ENCODE assay signal across 26 cellular contexts in the genomic region with DNA sequence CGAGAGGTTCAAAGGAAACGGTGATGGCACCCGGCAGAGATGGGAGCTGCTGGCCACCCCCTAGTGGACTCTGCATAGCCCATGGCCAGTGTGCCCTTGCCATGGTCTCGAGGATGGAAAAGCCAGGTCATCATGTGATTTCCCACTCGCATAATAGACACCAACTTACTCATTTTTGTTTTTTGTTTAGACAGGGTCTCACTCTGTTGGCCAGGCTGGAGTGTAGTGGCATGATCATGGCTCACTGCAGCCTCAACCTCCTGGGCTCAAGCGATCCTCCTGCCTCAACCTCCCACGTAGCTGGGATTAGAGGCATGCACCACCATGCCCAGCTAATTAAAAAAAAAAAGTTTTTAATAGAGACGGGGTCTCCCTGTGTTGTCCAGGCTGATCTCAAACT. TPM values are rescaled to one million over a fixed set of nuclear protein-coding genes. Genes with fewer than 3 reads are reported as not detected.
DNase-seq lines count a peak whose midpoint lies in the region; ATAC-seq, FAIRE-seq and TF ChIP-seq lines count a peak whose summit lies in the region.
"Had no signal": no experiment of that assay in that cellular context is flagged by ENCODE, and none has a peak within 500 bp of the region (broad histone marks: within the 10 kb centered on the region; RNA-seq: fewer than 3 reads in every experiment).

No MANE protein-coding gene starts in this region.

- H3K27ac Mint-ChIP-seq in WTC11: no peak overlapping the region
- H3K27ac Mint-ChIP-seq: HFFc6, IgD-negative memory B cell had no signal

- DNase-seq in WTC11 (ENCODE audit: low spot score): no peak
- DNase-seq in tibial nerve (ENCODE audit: low spot score in 2 of 2): no peak
- no peak for DNase-seq in foreskin keratinocyte
- no peak for DNase-seq in SW 1271 (lab: John Stamatoyannopoulos, UW)
- no peak for DNase-seq in kidney
- DNase-seq: Calu3, H7, HFFc6, Karpas-422, NCI-H1092 treated with DMSO at 0.1 percent for 48 hours, NCI-H1436, NCI-H187 treated with DMSO at 0.1 percent for 48 hours, NCI-H2171 treated with DMSO at 0.1 percent for 48 hours, NCI-H345, NCI-H524 treated with DMSO at 0.1 percent for 48 hours, NCI-H774, Right ventricle myocardium superior, RPMI8226, T-helper 1 cell had no signal

- H3K36me3 ChIP-seq in HEK293 (ENCODE audit: control insufficient read depth in 2 of 2, insufficient read depth in 1 of 2, low read length in 2 of 2) (no peaks in the 10 kb centered on the region), rectal smooth muscle tissue (ENCODE audit: control insufficient read depth, insufficient read depth, low read length) (no peaks in the 10 kb centered on the region), tibial nerve (peaks cover 0 to 6% (median 0%) of the 10 kb centered on the region in 3 donors), kidney (ENCODE audit: control insufficient read depth in 1 of 2, insufficient read depth in 2 of 2, low read length in 2 of 2) (no peaks in the 10 kb centered on the region)

- ATAC-seq in WTC11: no peak
- ATAC-seq in foreskin keratinocyte: no peak

- 0 out of 2 replicates have a peak, but pooled peaks cover 3% of the 10 kb centered on the region for H3K9me3 Mint-ChIP-seq in WTC11
- H3K9me3 Mint-ChIP-seq: HFFc6 had no signal

- no peaks in the 10 kb centered on the region for H3K4me1 ChIP-seq in HEK293 (ENCODE audit: control insufficient read depth, insufficient read depth, low read length)
- peaks cover 24% of the 10 kb centered on the region for H3K4me1 ChIP-seq in rectal smooth muscle tissue (ENCODE audit: control insufficient read depth, insufficient read depth, low read length)
- peaks cover 0 to 25% (median 10%) of the 10 kb centered on the region in 4 donors for H3K4me1 ChIP-seq in tibial nerve
- H3K4me1 ChIP-seq in foreskin keratinocyte: no peaks in the 10 kb centered on the region
- peaks cover 17 to 32% of the 10 kb centered on the region in 2 donors for H3K4me1 ChIP-seq in kidney (ENCODE audit: control insufficient read depth in 1 of 2, insufficient read depth in 1 of 2, low read depth in 1 of 2, low read length in 2 of 2)
- H3K4me1 ChIP-seq: SJSA1 had no signal

- H3K36me3 Mint-ChIP-seq in WTC11: peaks cover 10% of the 10 kb centered on the region
- H3K36me3 Mint-ChIP-seq: IgD-negative memory B cell had no signal

- FAIRE-seq in kidney (lab: Jason Lieb, UNC): no peak
- FAIRE-seq: GM12892, GM19239 had no signal

- no peaks in the 10 kb centered on the region for H3K9me3 ChIP-seq in HEK293 (ENCODE audit: control insufficient read depth, insufficient read depth, low read depth, low read length)
- H3K9me3 ChIP-seq in tibial nerve: no peaks in the 10 kb centered on the region
- no peaks in the 10 kb centered on the region for H3K9me3 ChIP-seq in kidney (ENCODE audit: control insufficient read depth in 1 of 2, low read length in 2 of 2)
- H3K9me3 ChIP-seq: SJSA1 had no signal

- CTCF ChIA-PET in HEK293 (lab: Yijun Ruan, JAX) (interaction anchor here (0.8 kb wide), 1 partner anchor 22 kb away, joined by 4 read pairs; no protein-coding TSS in a partner anchor), WTC11 (lab: Charles Lee) (interaction anchor here (0.6 to 5.0 kb wide), 3 partner anchors 22 to 281 kb away, joined by 3 to 31 read pairs (median 3); no protein-coding TSS in a partner anchor)

- POLR2A ChIA-PET in HEK293 (lab: Yijun Ruan, JAX): no interaction called here
- POLR2A ChIA-PET in WTC11 (lab: Charles Lee): interaction anchor here (0.9 kb wide), 1 partner anchor 166 kb away, joined by 3 read pairs; no protein-coding TSS in a partner anchor

- no peak for TF ChIP-seq EP300 in tibial nerve (IDR thresholded peaks at IDR 0.05)

- peaks cover 51% of the 10 kb centered on the region for H3K4me1 Mint-ChIP-seq in WTC11
- H3K4me1 Mint-ChIP-seq: IgD-negative memory B cell had no signal

- H3K27ac ChIP-seq in HEK293 (ENCODE audit: extremely low read depth, low read depth, low read length) (no peak overlapping the region), rectal smooth muscle tissue (ENCODE audit: low read depth, low read length) (peak overlapping the region; percentile 70), tibial nerve (no peak overlapping the region), foreskin keratinocyte (no peak overlapping the region), kidney (ENCODE audit: low read depth in 2 of 2, low read length in 2 of 2) (no peak overlapping the region)
- H3K27ac ChIP-seq: SJSA1 had no signal

- intact Hi-C loops in kidney (cut with DNase I): no loop called here

- no peaks in the 10 kb centered on the region for H3K27me3 Mint-ChIP-seq in WTC11 (ENCODE audit: low read depth)

- TF ChIP-seq CTCF in HEK293 (tag by site-specific recombination; IDR thresholded peaks at IDR 0.05) (no peak), WTC11 (IDR thresholded peaks at IDR 0.05) (no peak), tibial nerve (IDR thresholded peaks at IDR 0.05) (no peak), foreskin keratinocyte (conservative IDR thresholded peaks at IDR 0.05) (no peak), kidney (IDR thresholded peaks at IDR 0.05; ENCODE audit: borderline replicate concordance, extremely low read depth, insufficient read depth) (no peak)

- H3K4me3 ChIP-seq in HEK293 (ENCODE audit: low read depth, low read length): no peak overlapping the region
- no peak overlapping the region for H3K4me3 ChIP-seq in rectal smooth muscle tissue (ENCODE audit: low read length)
- no peak overlapping the region for H3K4me3 ChIP-seq in tibial nerve
- H3K4me3 ChIP-seq in kidney (ENCODE audit: low read length in 2 of 2): no peak overlapping the region
- H3K4me3 ChIP-seq: SJSA1 had no signal

- WGBS in tibial nerve, 2 donors: 83 to 92% methylated on average over 8 of the region's 8 CpGs

- TF ChIP-seq POLR2A in tibial nerve (IDR thresholded peaks at IDR 0.05): no peak

- H3K9ac ChIP-seq in rectal smooth muscle tissue (ENCODE audit: low read length) (no peak overlapping the region), kidney (ENCODE audit: low read length in 2 of 2) (no peak overlapping the region)

- H3K4me3 Mint-ChIP-seq in WTC11: no peak overlapping the region
- H3K4me3 Mint-ChIP-seq: HFFc6, IgD-negative memory B cell had no signal

- no peaks in the 10 kb centered on the region for H3K27me3 ChIP-seq in rectal smooth muscle tissue (ENCODE audit: control insufficient read depth, insufficient read depth, low read length)
- no peaks in the 10 kb centered on the region for H3K27me3 ChIP-seq in tibial nerve
- H3K27me3 ChIP-seq in foreskin keratinocyte: no peaks in the 10 kb centered on the region
- H3K27me3 ChIP-seq: SJSA1 had no signal

TF ChIP-seq in HEK293, 187 proteins besides CTCF, POLR2A, EP300 and RAD21:
- TF ChIP-seq ZNF121 (tag by site-specific recombination; IDR thresholded peaks at IDR 0.05): peak; percentile 31; the same call in 1 of the 2 replicates
- TF ChIP-seq, protein P1, sequence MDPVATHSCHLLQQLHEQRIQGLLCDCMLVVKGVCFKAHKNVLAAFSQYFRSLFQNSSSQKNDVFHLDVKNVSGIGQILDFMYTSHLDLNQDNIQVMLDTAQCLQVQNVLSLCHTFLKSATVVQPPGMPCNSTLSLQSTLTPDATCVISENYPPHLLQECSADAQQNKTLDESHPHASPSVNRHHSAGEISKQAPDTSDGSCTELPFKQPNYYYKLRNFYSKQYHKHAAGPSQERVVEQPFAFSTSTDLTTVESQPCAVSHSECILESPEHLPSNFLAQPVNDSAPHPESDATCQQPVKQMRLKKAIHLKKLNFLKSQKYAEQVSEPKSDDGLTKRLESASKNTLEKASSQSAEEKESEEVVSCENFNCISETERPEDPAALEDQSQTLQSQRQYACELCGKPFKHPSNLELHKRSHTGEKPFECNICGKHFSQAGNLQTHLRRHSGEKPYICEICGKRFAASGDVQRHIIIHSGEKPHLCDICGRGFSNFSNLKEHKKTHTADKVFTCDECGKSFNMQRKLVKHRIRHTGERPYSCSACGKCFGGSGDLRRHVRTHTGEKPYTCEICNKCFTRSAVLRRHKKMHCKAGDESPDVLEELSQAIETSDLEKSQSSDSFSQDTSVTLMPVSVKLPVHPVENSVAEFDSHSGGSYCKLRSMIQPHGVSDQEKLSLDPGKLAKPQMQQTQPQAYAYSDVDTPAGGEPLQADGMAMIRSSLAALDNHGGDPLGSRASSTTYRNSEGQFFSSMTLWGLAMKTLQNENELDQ (tag by site-specific recombination; IDR thresholded peaks at IDR 0.05; ENCODE audit: low read depth): no peak

TF ChIP-seq in WTC11, 78 proteins besides CTCF, POLR2A, EP300 and RAD21:
- TF ChIP-seq ZNF138 (CRISPR knock-in tag; conservative IDR thresholded peaks at IDR 0.05) (no peak), ETV6 (CRISPR knock-in tag; IDR thresholded peaks at IDR 0.05) (no peak), ZNF121 (CRISPR knock-in tag; IDR thresholded peaks at IDR 0.05) (peak; percentile 79)
- TF ChIP-seq, protein P2, sequence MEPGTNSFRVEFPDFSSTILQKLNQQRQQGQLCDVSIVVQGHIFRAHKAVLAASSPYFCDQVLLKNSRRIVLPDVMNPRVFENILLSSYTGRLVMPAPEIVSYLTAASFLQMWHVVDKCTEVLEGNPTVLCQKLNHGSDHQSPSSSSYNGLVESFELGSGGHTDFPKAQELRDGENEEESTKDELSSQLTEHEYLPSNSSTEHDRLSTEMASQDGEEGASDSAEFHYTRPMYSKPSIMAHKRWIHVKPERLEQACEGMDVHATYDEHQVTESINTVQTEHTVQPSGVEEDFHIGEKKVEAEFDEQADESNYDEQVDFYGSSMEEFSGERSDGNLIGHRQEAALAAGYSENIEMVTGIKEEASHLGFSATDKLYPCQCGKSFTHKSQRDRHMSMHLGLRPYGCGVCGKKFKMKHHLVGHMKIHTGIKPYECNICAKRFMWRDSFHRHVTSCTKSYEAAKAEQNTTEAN (CRISPR knock-in tag; IDR thresholded peaks at IDR 0.05): no peak

RNA-seq across cellular contexts. Expression of a gene that starts 27.6 kb away (rescaled TPM):
- total RNA-seq in WTC11 (2021) (12.3 to 12.6 TPM (median 12.3 TPM) in 3 replicates), tibial nerve (10 to 100 TPM; 20.1 to 48.7 (median 27.7) TPM), foreskin keratinocyte (0.48 and 0.49 TPM in 2 replicates), kidney (14.7 TPM)
- polyA plus RNA-seq in foreskin keratinocyte (0.45 and 0.50 TPM in 2 replicates), kidney (ENCODE audit: insufficient read depth, low read depth, low replicate concordance) (73.3 TPM)
- total RNA-seq: A673 had no signal
- polyA plus RNA-seq: IgD-negative memory B cell had no signal

RNA-seq across cellular contexts. Expression of a gene that starts 59.4 kb away (rescaled TPM):
- 9.7 to 11.7 TPM (median 10.3 TPM) in 3 replicates for total RNA-seq in WTC11 (2021)
- total RNA-seq in tibial nerve: 10 to 100 TPM in 2 of 4 donors, 1 to 10 TPM in 2; 6.3 to 12.6 (median 9.5) TPM
- 12.9 and 15.5 TPM in 2 replicates for total RNA-seq in foreskin keratinocyte
- polyA plus RNA-seq in foreskin keratinocyte: 2.7 and 4.3 TPM in 2 replicates
- total RNA-seq in kidney: 9.2 TPM
- 4.6 TPM for polyA plus RNA-seq in kidney (ENCODE audit: insufficient read depth, low read depth, low replicate concordance)
